In the genomic region with DNA sequence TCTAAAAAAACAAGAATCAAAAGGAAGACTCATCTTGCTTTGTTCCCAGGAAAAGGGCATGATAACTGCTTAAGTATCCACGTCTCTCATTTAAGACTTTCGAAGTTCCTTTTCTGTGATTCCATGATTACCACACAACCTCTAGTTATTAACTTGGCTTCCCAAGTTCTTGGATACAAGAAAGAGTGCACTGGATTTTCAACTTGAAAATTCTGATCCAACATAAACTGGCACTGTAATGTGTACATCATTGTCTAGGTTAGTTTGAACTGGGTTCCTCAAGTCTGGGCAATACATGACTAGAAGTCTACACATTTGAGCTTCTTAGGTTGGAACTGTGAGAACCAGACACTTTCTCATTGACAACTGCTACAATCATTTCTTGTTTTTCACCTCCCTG, we compare ENCODE assay signal across 9 cellular contexts. TPM values are rescaled to one million over a fixed set of nuclear protein-coding genes. Genes with fewer than 3 reads are reported as not detected.
A peak's percentile ranks its signal among the peaks of the same experiment; 100 is the strongest.
DNase-seq lines count a peak whose midpoint lies in the region; ATAC-seq and TF ChIP-seq lines count a peak whose summit lies in the region.
"Had no signal": no experiment of that assay in that cellular context is flagged by ENCODE, and none has a peak within 500 bp of the region (broad histone marks: within the 10 kb centered on the region; RNA-seq: fewer than 3 reads in every experiment).

No MANE protein-coding gene starts in this region.

- DNase-seq in A673 (ENCODE audit: low spot score) = no peak
- DNase-seq in GM23338 (ENCODE audit: low spot score) = no peak
- no peak for DNase-seq in activated T-helper 2 cell treated with anti-CD3 and anti-CD28 coated beads, Interferon-gamma antibody, Interleukin-2, Interleukin-4, amounts not matched to agents 10 μg/mL and 5 μg/mL and 100 μg/mL, durations not matched to agents 14 hours and 24 hours and 36 hours (ENCODE audit: low spot score)
- peak; percentile 3 for DNase-seq in left kidney (ENCODE audit: low read depth, low spot score)
- DNase-seq in OCI-M2 (lab: John Stamatoyannopoulos, UW; ENCODE audit: unreplicated experiment) = no peak
- DNase-seq: NCI-H1092 had no signal

- TF ChIP-seq CTCF in A673 (conservative IDR thresholded peaks at IDR 0.05; ENCODE audit: low read depth, low read length) (no peak), GM23338 (conservative IDR thresholded peaks at IDR 0.05; ENCODE audit: low read depth in 2 of 2) (no peak)

- H4K20me1 ChIP-seq in GM23338 (replicated peaks; ENCODE audit: insufficient read depth) = no peaks in the 10 kb centered on the region; the same call in 1 of the 2 replicates

- H3K4me1 ChIP-seq in A673 (ENCODE audit: insufficient read depth, low read length, poor library complexity, severe bottlenecking) = peaks cover 14% of the 10 kb centered on the region
- H3K4me1 ChIP-seq in GM23338 (ENCODE audit: insufficient read depth) = peaks cover 17% of the 10 kb centered on the region

- peaks cover 2% of the 10 kb centered on the region for H3K27me3 Mint-ChIP-seq in GM23338 (ENCODE audit: insufficient read depth, low read depth, poor library complexity)
- H3K27me3 Mint-ChIP-seq in activated T-helper 2 cell treated with anti-CD3 and anti-CD28 coated beads, Interferon-gamma antibody, Interleukin-2, Interleukin-4, amounts not matched to agents 10 μg/mL and 5 μg/mL and 100 μg/mL, durations not matched to agents 14 hours and 24 hours and 36 hours (ENCODE audit: low read depth) = no peaks in the 10 kb centered on the region

- no peaks in the 10 kb centered on the region for H3K36me3 Mint-ChIP-seq in GM23338 (ENCODE audit: low read depth)
- H3K36me3 Mint-ChIP-seq in activated T-helper 2 cell treated with anti-CD3 and anti-CD28 coated beads, Interferon-gamma antibody, Interleukin-2, Interleukin-4, amounts not matched to agents 10 μg/mL and 5 μg/mL and 100 μg/mL, durations not matched to agents 14 hours and 24 hours and 36 hours (ENCODE audit: low read depth) = peaks cover 10% of the 10 kb centered on the region

- ATAC-seq in GM23338 (no peak), HG03565 (IDR thresholded peaks at IDR 0.05; ENCODE audit: unreplicated experiment) (no peak), GM18867 (IDR thresholded peaks at IDR 0.05; ENCODE audit: unreplicated experiment) (no peak), HG03097 (IDR thresholded peaks at IDR 0.05; ENCODE audit: low FRiP score, unreplicated experiment) (no peak)

- H3K4me1 Mint-ChIP-seq in GM23338 = peaks cover 24% of the 10 kb centered on the region; the same call in 2 of the 3 replicates
- H3K4me1 Mint-ChIP-seq in activated T-helper 2 cell treated with anti-CD3 and anti-CD28 coated beads, Interferon-gamma antibody, Interleukin-2, Interleukin-4, amounts not matched to agents 10 μg/mL and 5 μg/mL and 100 μg/mL, durations not matched to agents 14 hours and 24 hours and 36 hours (ENCODE audit: low read depth) = peaks cover 36% of the 10 kb centered on the region

- H3K4me3 ChIP-seq in A673 (ENCODE audit: low read depth, low read length, poor library complexity, severe bottlenecking) (peak overlapping the region; percentile 76), GM23338 (peak overlapping the region; percentile 65)

- H2AFZ ChIP-seq in GM23338 = no peak overlapping the region

- H3K27ac Mint-ChIP-seq in GM23338 = peak overlapping the region; percentile 85
- H3K27ac Mint-ChIP-seq in activated T-helper 2 cell treated with anti-CD3 and anti-CD28 coated beads, Interferon-gamma antibody, Interleukin-2, Interleukin-4, amounts not matched to agents 10 μg/mL and 5 μg/mL and 100 μg/mL, durations not matched to agents 14 hours and 24 hours and 36 hours = peak overlapping the region; percentile 4

- intact Hi-C loops in A673 (cut with micrococcal nuclease; ENCODE audit: unreplicated experiment) = loop anchor here (2.0 to 5.0 kb wide), 2 partner anchors 122 to 175 kb away; partner anchors contain the start of genes FANCM, FKBP3 and PRPF39
- intact Hi-C loops in activated T-helper 2 cell treated with anti-CD3 and anti-CD28 coated beads, Interferon-gamma antibody, Interleukin-2, Interleukin-4, amounts not matched to agents 10 μg/mL and 5 μg/mL and 100 μg/mL, durations not matched to agents 14 hours and 24 hours and 36 hours (cut with micrococcal nuclease) = loop anchor here (2.0 to 5.0 kb wide), 2 partner anchors 15 to 307 kb away; no protein-coding TSS in a partner anchor

- H3K36me3 ChIP-seq in A673 (ENCODE audit: insufficient read depth, low read length, poor library complexity, severe bottlenecking) (no peaks in the 10 kb centered on the region), GM23338 (ENCODE audit: insufficient read depth) (no peaks in the 10 kb centered on the region)

- no peaks in the 10 kb centered on the region for H3F3A ChIP-seq in GM23338 (replicated peaks; ENCODE audit: low read depth)

- H3K9me3 Mint-ChIP-seq in GM23338 = no peaks in the 10 kb centered on the region
- H3K9me3 Mint-ChIP-seq in activated T-helper 2 cell treated with anti-CD3 and anti-CD28 coated beads, Interferon-gamma antibody, Interleukin-2, Interleukin-4, amounts not matched to agents 10 μg/mL and 5 μg/mL and 100 μg/mL, durations not matched to agents 14 hours and 24 hours and 36 hours = no peaks in the 10 kb centered on the region

- CTCF ChIA-PET in A673 (lab: Charles Lee) = interaction anchor here (0.7 kb wide), 1 partner anchor 101 kb away, joined by 3 read pairs; no protein-coding TSS in a partner anchor

- H3K4me3 Mint-ChIP-seq in GM23338 = no peak overlapping the region
- no peak overlapping the region for H3K4me3 Mint-ChIP-seq in activated T-helper 2 cell treated with anti-CD3 and anti-CD28 coated beads, Interferon-gamma antibody, Interleukin-2, Interleukin-4, amounts not matched to agents 10 μg/mL and 5 μg/mL and 100 μg/mL, durations not matched to agents 14 hours and 24 hours and 36 hours (ENCODE audit: low read depth)

- POLR2A ChIA-PET in A673 (lab: Charles Lee; ENCODE audit: low non-redundant PET) = no interaction called here

- BruUV-seq in A673 (replicated peaks; lab: Mats Ljungman, UMichigan) = no TSS peak

- H3K9me2 ChIP-seq in GM23338 (ENCODE audit: insufficient read depth) = no peaks in the 10 kb centered on the region

- H3K4me2 ChIP-seq in GM23338 = peak overlapping the region; percentile 75

- no peaks in the 10 kb centered on the region for H3K9me3 ChIP-seq in A673 (ENCODE audit: low read depth, low read length, poor library complexity, severe bottlenecking)

- H3K27me3 ChIP-seq in A673 (replicated peaks; ENCODE audit: insufficient read depth, low read depth, low read length, poor library complexity) (no peaks in the 10 kb centered on the region), GM23338 (ENCODE audit: insufficient read depth) (no peaks in the 10 kb centered on the region)

- H3K79me2 ChIP-seq in GM23338 (replicated peaks; ENCODE audit: insufficient read depth) = peaks cover 82% of the 10 kb centered on the region

- H3K27ac ChIP-seq in A673 (ENCODE audit: low read depth, low read length, poor library complexity, severe bottlenecking) = peak overlapping the region; percentile 85
- no peak overlapping the region for H3K27ac ChIP-seq in GM23338 (ENCODE audit: low read depth)

TF ChIP-seq in GM23338, 12 proteins besides CTCF, POLR2A, EP300 and RAD21 (continues in another document):
- TF ChIP-seq NANOG (IDR thresholded peaks at IDR 0.05; ENCODE audit: borderline replicate concordance) (no peak), EZH2 (IDR thresholded peaks at IDR 0.05; ENCODE audit: low read depth, unreplicated experiment) (no peak), ZNF114 (CRISPR knock-in tag; IDR thresholded peaks at IDR 0.05) (no peak), POLR2AphosphoS5 (IDR thresholded peaks at IDR 0.05; ENCODE audit: low read depth) (no peak), STAT1 (IDR thresholded peaks at IDR 0.05; ENCODE audit: unreplicated experiment) (no peak)

RNA-seq across cellular contexts. Expression of gene KLHL28, which starts 1.6 kb away (rescaled TPM):
- total RNA-seq in A673 (2021) = 10.0 and 10.6 TPM in 2 replicates
- 9.9 and 10.6 TPM in 2 replicates for total RNA-seq in GM23338 (2014; rRNA removed; shearing (Covaris generic))
- polyA plus RNA-seq in GM23338 (2016; fragmentation: Nextera tagmentation; extraction: Ambion mirVana) = 5.3 and 7.7 TPM in 2 replicates
- total RNA-seq in activated T-helper 2 cell treated with anti-CD3 and anti-CD28 coated beads, Interferon-gamma antibody, Interleukin-2, Interleukin-4, amounts not matched to agents 10 μg/mL and 5 μg/mL and 100 μg/mL, durations not matched to agents 14 hours and 24 hours and 36 hours = 17.3 and 17.4 TPM in 2 replicates

RNA-seq across cellular contexts. Expression of gene TOGARAM1, which starts 1.8 kb away (rescaled TPM):
- 16.8 and 18.5 TPM in 2 replicates for total RNA-seq in A673 (2021)
- 9.8 and 10.8 TPM in 2 replicates for total RNA-seq in GM23338 (2014; rRNA removed; shearing (Covaris generic))
- 5.8 and 9.6 TPM in 2 replicates for polyA plus RNA-seq in GM23338 (2016; fragmentation: Nextera tagmentation; extraction: Ambion mirVana)
- total RNA-seq in activated T-helper 2 cell treated with anti-CD3 and anti-CD28 coated beads, Interferon-gamma antibody, Interleukin-2, Interleukin-4, amounts not matched to agents 10 μg/mL and 5 μg/mL and 100 μg/mL, durations not matched to agents 14 hours and 24 hours and 36 hours = 7.3 and 11.1 TPM in 2 replicates
